ENCODE assay signal across 1 cellular context in the genomic region with DNA sequence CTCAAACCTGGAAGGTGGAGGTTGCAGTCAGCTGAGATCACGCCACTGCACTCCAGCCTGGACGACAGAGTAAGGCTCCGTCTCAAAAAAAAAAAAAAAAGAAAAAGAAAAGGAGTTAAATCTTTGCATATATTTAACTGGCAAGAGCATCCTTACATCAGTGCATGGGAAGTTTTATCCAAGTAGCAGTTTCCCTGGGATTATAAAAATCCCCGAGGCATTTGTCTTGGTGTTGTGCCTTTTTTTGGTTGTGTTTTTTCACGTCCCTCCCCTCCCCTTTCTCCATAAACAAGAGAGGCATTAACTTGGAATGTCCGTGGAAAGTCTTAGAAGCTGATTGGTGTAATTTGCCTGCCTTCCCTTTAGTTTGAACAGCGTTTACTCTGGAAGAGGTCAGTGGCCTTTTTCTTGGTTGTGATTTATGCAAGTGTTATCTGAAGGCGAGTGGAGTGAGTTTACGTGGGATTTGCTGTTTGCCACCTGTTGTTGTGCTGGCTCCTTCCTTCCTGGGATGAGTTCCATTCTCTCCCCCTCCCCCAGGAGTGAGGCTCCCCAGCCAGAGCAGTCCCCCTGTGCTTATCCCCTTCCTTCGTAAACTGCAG.
TF ChIP-seq lines count a peak whose summit lies in the region.

No MANE protein-coding gene starts in this region.

TF ChIP-seq in HEK293, 187 proteins besides CTCF, POLR2A, EP300 and RAD21 (continued from another document):
- no peak for TF ChIP-seq ZNF133 (tag by site-specific recombination; IDR thresholded peaks at IDR 0.05)
- TF ChIP-seq SCRT1 (tag by site-specific recombination; IDR thresholded peaks at IDR 0.05; ENCODE audit: borderline replicate concordance) = peak; percentile 97; the same call in 1 of the 2 replicates
- TF ChIP-seq ZNF629 (tag by site-specific recombination; IDR thresholded peaks at IDR 0.05) = no peak
- TF ChIP-seq ZNF560 (tag by site-specific recombination; IDR thresholded peaks at IDR 0.05; ENCODE audit: borderline replicate concordance) = no peak
- TF ChIP-seq, protein P1, sequence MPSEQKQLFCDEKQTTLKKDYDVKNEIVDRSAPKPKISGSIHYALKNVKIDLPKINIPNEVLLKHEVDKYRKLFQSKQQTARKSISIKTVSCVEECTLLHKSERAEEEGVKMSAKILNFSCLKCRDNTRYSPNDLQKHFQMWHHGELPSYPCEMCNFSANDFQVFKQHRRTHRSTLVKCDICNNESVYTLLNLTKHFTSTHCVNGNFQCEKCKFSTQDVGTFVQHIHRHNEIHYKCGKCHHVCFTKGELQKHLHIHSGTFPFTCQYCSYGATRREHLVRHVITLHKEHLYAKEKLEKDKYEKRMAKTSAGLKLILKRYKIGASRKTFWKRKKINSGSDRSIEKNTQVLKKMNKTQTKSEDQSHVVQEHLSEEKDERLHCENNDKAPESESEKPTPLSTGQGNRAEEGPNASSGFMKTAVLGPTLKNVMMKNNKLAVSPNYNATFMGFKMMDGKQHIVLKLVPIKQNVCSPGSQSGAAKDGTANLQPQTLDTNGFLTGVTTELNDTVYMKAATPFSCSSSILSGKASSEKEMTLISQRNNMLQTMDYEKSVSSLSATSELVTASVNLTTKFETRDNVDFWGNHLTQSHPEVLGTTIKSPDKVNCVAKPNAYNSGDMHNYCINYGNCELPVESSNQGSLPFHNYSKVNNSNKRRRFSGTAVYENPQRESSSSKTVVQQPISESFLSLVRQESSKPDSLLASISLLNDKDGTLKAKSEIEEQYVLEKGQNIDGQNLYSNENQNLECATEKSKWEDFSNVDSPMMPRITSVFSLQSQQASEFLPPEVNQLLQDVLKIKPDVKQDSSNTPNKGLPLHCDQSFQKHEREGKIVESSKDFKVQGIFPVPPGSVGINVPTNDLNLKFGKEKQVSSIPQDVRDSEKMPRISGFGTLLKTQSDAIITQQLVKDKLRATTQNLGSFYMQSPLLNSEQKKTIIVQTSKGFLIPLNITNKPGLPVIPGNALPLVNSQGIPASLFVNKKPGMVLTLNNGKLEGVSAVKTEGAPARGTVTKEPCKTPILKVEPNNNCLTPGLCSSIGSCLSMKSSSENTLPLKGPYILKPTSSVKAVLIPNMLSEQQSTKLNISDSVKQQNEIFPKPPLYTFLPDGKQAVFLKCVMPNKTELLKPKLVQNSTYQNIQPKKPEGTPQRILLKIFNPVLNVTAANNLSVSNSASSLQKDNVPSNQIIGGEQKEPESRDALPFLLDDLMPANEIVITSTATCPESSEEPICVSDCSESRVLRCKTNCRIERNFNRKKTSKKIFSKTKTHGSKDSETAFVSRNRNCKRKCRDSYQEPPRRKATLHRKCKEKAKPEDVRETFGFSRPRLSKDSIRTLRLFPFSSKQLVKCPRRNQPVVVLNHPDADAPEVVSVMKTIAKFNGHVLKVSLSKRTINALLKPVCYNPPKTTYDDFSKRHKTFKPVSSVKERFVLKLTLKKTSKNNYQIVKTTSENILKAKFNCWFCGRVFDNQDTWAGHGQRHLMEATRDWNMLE (tag by site-specific recombination; conservative IDR thresholded peaks at IDR 0.05; ENCODE audit: low read depth) = no peak
- no peak for TF ChIP-seq ZNF350 (tag by site-specific recombination; IDR thresholded peaks at IDR 0.05)
- TF ChIP-seq PRDM1 (tag by site-specific recombination; IDR thresholded peaks at IDR 0.05) = peak; percentile 42; the same call in 1 of the 2 replicates
- TF ChIP-seq ZSCAN23 (tag by site-specific recombination; IDR thresholded peaks at IDR 0.05) = no peak
- TF ChIP-seq SP2 (tag by site-specific recombination; IDR thresholded peaks at IDR 0.05) = no peak; the same call in 1 of the 2 replicates
- TF ChIP-seq ZNF214 (tag by site-specific recombination; IDR thresholded peaks at IDR 0.05; ENCODE audit: borderline replicate concordance) = no peak
- TF ChIP-seq, protein P2, sequence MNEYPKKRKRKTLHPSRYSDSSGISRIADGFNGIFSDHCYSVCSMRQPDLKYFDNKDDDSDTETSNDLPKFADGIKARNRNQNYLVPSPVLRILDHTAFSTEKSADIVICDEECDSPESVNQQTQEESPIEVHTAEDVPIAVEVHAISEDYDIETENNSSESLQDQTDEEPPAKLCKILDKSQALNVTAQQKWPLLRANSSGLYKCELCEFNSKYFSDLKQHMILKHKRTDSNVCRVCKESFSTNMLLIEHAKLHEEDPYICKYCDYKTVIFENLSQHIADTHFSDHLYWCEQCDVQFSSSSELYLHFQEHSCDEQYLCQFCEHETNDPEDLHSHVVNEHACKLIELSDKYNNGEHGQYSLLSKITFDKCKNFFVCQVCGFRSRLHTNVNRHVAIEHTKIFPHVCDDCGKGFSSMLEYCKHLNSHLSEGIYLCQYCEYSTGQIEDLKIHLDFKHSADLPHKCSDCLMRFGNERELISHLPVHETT (tag by site-specific recombination; IDR thresholded peaks at IDR 0.05) = no peak; the same call in 1 of the 2 replicates
- no peak for TF ChIP-seq ATF2 (tag by site-specific recombination; IDR thresholded peaks at IDR 0.05; ENCODE audit: low read depth)
- TF ChIP-seq ZBTB7A (tag by site-specific recombination; IDR thresholded peaks at IDR 0.05; ENCODE audit: low read depth) = no peak
- no peak; the same call in 1 of the 2 replicates for TF ChIP-seq KLF1 (tag by site-specific recombination; IDR thresholded peaks at IDR 0.05)
- TF ChIP-seq ZNF394 (tag by site-specific recombination; IDR thresholded peaks at IDR 0.05; ENCODE audit: borderline replicate concordance) = no peak
- TF ChIP-seq ZNF600 (tag by site-specific recombination; IDR thresholded peaks at IDR 0.05) = peak; percentile 75
- peak; percentile 63 for TF ChIP-seq ZFHX2 (tag by site-specific recombination; conservative IDR thresholded peaks at IDR 0.05)
- TF ChIP-seq ZNF580 (tag by site-specific recombination; IDR thresholded peaks at IDR 0.05) = no peak
- no peak for TF ChIP-seq ZNF140 (tag by site-specific recombination; IDR thresholded peaks at IDR 0.05)
- TF ChIP-seq, protein P3, sequence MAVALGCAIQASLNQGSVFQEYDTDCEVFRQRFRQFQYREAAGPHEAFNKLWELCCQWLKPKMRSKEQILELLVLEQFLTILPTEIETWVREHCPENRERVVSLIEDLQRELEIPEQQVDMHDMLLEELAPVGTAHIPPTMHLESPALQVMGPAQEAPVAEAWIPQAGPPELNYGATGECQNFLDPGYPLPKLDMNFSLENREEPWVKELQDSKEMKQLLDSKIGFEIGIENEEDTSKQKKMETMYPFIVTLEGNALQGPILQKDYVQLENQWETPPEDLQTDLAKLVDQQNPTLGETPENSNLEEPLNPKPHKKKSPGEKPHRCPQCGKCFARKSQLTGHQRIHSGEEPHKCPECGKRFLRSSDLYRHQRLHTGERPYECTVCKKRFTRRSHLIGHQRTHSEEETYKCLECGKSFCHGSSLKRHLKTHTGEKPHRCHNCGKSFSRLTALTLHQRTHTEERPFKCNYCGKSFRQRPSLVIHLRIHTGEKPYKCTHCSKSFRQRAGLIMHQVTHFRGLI (tag by site-specific recombination; IDR thresholded peaks at IDR 0.05) = no peak
